1 cellular context compared by ENCODE assay signal in the genomic region with DNA sequence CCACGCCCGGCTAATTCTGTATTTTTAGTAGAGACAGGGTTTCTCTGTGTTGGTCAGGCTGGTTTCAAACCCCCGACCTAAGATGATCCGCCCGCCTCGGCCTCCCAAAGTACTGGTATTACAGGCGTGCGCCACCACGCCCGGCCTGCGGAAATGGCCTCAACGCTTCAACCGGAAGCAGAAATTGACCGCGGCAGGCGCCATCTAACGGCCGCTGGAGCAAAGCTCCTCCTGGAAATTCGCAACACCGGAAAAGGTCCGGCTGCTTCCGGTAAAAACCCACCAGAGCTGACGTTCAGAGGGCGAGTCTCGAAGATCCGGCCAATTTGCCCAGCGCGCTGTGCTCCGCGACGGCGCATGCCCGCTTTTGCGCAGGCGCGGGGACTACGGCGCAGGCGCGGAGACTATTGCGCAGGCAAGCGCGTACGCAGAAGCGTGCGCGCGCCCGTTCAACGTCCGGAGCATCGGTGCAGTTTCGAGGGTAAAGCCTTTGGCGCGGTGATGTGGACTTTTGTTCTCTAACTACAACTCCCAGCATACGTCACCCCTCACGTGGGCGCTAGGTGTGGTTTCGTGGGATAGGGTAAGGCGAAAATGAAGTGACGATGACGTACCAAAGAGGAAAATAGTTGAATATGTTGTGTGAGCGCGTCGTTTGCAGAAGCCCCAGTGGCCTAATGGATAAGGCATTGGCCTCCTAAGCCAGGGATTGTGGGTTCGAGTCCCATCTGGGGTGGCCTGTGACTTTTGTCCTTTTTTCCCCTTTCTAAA.
A peak's percentile ranks its signal among the peaks of the same experiment; 100 is the strongest.
TF ChIP-seq lines count a peak whose summit lies in the region.

No MANE protein-coding gene starts in this region.

TF ChIP-seq in K562, 482 proteins besides CTCF, POLR2A, EP300 and RAD21 (continued from another document and continues in another):
- TF ChIP-seq ZNF449 (CRISPR knock-in tag; IDR thresholded peaks at IDR 0.05) (peak; percentile 60; the same call in 1 of the 2 replicates), DDX20 (tag; IDR thresholded peaks at IDR 0.05; ENCODE audit: low read depth) (peak; percentile 38; the same call in 1 of the 2 replicates), E2F3 (CRISPR knock-in tag; IDR thresholded peaks at IDR 0.05) (peak; percentile 10), RBM14 (IDR thresholded peaks at IDR 0.05; ENCODE audit: borderline replicate concordance, insufficient read depth, low read depth, low read length) (no peak), SIN3A (IDR thresholded peaks at IDR 0.05; ENCODE audit: borderline replicate concordance in 2 of 2, control insufficient read depth in 1 of 2, low read depth in 2 of 2, low read length in 2 of 2) (0 out of 4 replicates have a peak, but pooled peaks of 1 of the 2 experiments have one; percentile 32), CSDE1 (IDR thresholded peaks at IDR 0.05) (peak in 1 of 2 experiments; percentile 94; a peak in 2 of 4 replicates), PML (IDR thresholded peaks at IDR 0.05; ENCODE audit: low read length) (no peak; the same call in 1 of the 2 replicates), KHSRP (IDR thresholded peaks at IDR 0.05) (peak; percentile 73), CHD2 (IDR thresholded peaks at IDR 0.05; ENCODE audit: low read depth, low read length) (peak; percentile 46), CBX2 (IDR thresholded peaks at IDR 0.05; ENCODE audit: insufficient read depth, low read length, poor library complexity, severe bottlenecking) (no peak), FOXJ3 (CRISPR knock-in tag; IDR thresholded peaks at IDR 0.05) (no peak), RB1 (IDR thresholded peaks at IDR 0.05; ENCODE audit: low read depth) (peak; percentile 85), PHF20 (IDR thresholded peaks at IDR 0.05; ENCODE audit: partially characterized antibody) (peak; percentile 97), NR2F6 (CRISPR knock-in tag; IDR thresholded peaks at IDR 0.05) (peak; percentile 90), ZNF212 (CRISPR knock-in tag; IDR thresholded peaks at IDR 0.05) (peak; percentile 86; the same call in 1 of the 2 replicates), GTF2E2 (tag; IDR thresholded peaks at IDR 0.05) (no peak), ZBTB7A (IDR thresholded peaks at IDR 0.05; ENCODE audit: borderline replicate concordance, control insufficient read depth, low read depth, low read length) (peak; percentile 59; the same call in 1 of the 2 replicates), SRSF9 (IDR thresholded peaks at IDR 0.05; ENCODE audit: borderline replicate concordance, low read depth, low read length) (no peak), ZNF263 (CRISPR knock-in tag; IDR thresholded peaks at IDR 0.05; ENCODE audit: borderline replicate concordance) (peak; percentile 67; the same call in 1 of the 2 replicates), RBFOX2 (IDR thresholded peaks at IDR 0.05; ENCODE audit: low read depth, low read length) (peak; percentile 89), ZNF445 (CRISPR knock-in tag; IDR thresholded peaks at IDR 0.05; ENCODE audit: low read depth) (peak; percentile 90; the same call in 1 of the 2 replicates), SAFB2 (IDR thresholded peaks at IDR 0.05; ENCODE audit: borderline replicate concordance, low read depth, low read length, severe bottlenecking) (no peak), FIP1L1 (IDR thresholded peaks at IDR 0.05; ENCODE audit: low read depth, low read length, poor library complexity, severe bottlenecking) (peak; percentile 91), SMAD4 (CRISPR knock-in tag; conservative IDR thresholded peaks at IDR 0.05) (peak; percentile 92), KAT7 (CRISPR knock-in tag; IDR thresholded peaks at IDR 0.05; ENCODE audit: borderline replicate concordance) (peak; percentile 92; the same call in 1 of the 2 replicates), FOXK2 (conservative IDR thresholded peaks at IDR 0.05 in 1 of 2, IDR thresholded peaks at IDR 0.05 in 1 of 2; ENCODE audit: low read depth in 2 of 2) (peak; percentile 70 to 90), ARID1B (IDR thresholded peaks at IDR 0.05) (peak; percentile 40; the same call in 1 of the 2 replicates), RHOXF2B (CRISPR knock-in tag; conservative IDR thresholded peaks at IDR 0.05) (peak; percentile 92), ZNF780A (CRISPR knock-in tag; IDR thresholded peaks at IDR 0.05) (no peak), MEF2D (tag; conservative IDR thresholded peaks at IDR 0.05; ENCODE audit: low read depth) (peak; percentile 55), ZNF24 (IDR thresholded peaks at IDR 0.05) (peak; percentile 70), CREBBP (IDR thresholded peaks at IDR 0.05; ENCODE audit: low read depth, low read length) (peak; percentile 71), HLTF (IDR thresholded peaks at IDR 0.05) (peak; percentile 96), ZC3H4 (CRISPR knock-in tag; IDR thresholded peaks at IDR 0.05; ENCODE audit: borderline replicate concordance) (no peak), SMARCB1 (IDR thresholded peaks at IDR 0.05; ENCODE audit: insufficient read length, low read depth) (no peak), MTA1 (IDR thresholded peaks at IDR 0.05; ENCODE audit: borderline replicate concordance) (peak; percentile 79), TFE3 (CRISPR knock-in tag; IDR thresholded peaks at IDR 0.05) (peak; percentile 13), SIRT6 (IDR thresholded peaks at IDR 0.05; ENCODE audit: low read depth, low read length) (no peak), TRIM24 (IDR thresholded peaks at IDR 0.05) (peak; percentile 97 to 99), HDAC2 (IDR thresholded peaks at IDR 0.05) (peak; percentile 97), KLF16 (IDR thresholded peaks at IDR 0.05) (peak; percentile 79), PCBP2 (IDR thresholded peaks at IDR 0.05; ENCODE audit: low read depth, low read length, poor library complexity, severe bottlenecking) (no peak), ZNF146 (CRISPR knock-in tag; IDR thresholded peaks at IDR 0.05; ENCODE audit: unreplicated experiment) (no peak), ZNF766 (CRISPR knock-in tag; conservative IDR thresholded peaks at IDR 0.05) (peak; percentile 92), GABPB1 (CRISPR knock-in tag; IDR thresholded peaks at IDR 0.05) (peak; percentile 99), ZNF57 (CRISPR knock-in tag; IDR thresholded peaks at IDR 0.05) (no peak), ILF3 (IDR thresholded peaks at IDR 0.05; ENCODE audit: borderline replicate concordance) (no peak; the same call in 1 of the 2 replicates), ADNP (tag; IDR thresholded peaks at IDR 0.05) (no peak), MXI1 (IDR thresholded peaks at IDR 0.05; ENCODE audit: low read depth, low read length) (peak; percentile 38), HMG20B (CRISPR knock-in tag; IDR thresholded peaks at IDR 0.05) (no peak)
- TF ChIP-seq, protein P1, sequence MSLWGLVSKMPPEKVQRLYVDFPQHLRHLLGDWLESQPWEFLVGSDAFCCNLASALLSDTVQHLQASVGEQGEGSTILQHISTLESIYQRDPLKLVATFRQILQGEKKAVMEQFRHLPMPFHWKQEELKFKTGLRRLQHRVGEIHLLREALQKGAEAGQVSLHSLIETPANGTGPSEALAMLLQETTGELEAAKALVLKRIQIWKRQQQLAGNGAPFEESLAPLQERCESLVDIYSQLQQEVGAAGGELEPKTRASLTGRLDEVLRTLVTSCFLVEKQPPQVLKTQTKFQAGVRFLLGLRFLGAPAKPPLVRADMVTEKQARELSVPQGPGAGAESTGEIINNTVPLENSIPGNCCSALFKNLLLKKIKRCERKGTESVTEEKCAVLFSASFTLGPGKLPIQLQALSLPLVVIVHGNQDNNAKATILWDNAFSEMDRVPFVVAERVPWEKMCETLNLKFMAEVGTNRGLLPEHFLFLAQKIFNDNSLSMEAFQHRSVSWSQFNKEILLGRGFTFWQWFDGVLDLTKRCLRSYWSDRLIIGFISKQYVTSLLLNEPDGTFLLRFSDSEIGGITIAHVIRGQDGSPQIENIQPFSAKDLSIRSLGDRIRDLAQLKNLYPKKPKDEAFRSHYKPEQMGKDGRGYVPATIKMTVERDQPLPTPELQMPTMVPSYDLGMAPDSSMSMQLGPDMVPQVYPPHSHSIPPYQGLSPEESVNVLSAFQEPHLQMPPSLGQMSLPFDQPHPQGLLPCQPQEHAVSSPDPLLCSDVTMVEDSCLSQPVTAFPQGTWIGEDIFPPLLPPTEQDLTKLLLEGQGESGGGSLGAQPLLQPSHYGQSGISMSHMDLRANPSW (CRISPR knock-in tag; IDR thresholded peaks at IDR 0.05) = peak; percentile 89
- TF ChIP-seq, protein P2, sequence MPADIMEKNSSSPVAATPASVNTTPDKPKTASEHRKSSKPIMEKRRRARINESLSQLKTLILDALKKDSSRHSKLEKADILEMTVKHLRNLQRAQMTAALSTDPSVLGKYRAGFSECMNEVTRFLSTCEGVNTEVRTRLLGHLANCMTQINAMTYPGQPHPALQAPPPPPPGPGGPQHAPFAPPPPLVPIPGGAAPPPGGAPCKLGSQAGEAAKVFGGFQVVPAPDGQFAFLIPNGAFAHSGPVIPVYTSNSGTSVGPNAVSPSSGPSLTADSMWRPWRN (IDR thresholded peaks at IDR 0.05; ENCODE audit: low read depth) = no peak; the same call in 1 of the 2 replicates
- TF ChIP-seq, protein P3, sequence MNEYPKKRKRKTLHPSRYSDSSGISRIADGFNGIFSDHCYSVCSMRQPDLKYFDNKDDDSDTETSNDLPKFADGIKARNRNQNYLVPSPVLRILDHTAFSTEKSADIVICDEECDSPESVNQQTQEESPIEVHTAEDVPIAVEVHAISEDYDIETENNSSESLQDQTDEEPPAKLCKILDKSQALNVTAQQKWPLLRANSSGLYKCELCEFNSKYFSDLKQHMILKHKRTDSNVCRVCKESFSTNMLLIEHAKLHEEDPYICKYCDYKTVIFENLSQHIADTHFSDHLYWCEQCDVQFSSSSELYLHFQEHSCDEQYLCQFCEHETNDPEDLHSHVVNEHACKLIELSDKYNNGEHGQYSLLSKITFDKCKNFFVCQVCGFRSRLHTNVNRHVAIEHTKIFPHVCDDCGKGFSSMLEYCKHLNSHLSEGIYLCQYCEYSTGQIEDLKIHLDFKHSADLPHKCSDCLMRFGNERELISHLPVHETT (CRISPR knock-in tag; conservative IDR thresholded peaks at IDR 0.05 in 1 of 2, IDR thresholded peaks at IDR 0.05 in 1 of 2) = peak in 1 of 2 experiments; percentile 99; a peak in 2 of 4 replicates
- TF ChIP-seq, protein P4, sequence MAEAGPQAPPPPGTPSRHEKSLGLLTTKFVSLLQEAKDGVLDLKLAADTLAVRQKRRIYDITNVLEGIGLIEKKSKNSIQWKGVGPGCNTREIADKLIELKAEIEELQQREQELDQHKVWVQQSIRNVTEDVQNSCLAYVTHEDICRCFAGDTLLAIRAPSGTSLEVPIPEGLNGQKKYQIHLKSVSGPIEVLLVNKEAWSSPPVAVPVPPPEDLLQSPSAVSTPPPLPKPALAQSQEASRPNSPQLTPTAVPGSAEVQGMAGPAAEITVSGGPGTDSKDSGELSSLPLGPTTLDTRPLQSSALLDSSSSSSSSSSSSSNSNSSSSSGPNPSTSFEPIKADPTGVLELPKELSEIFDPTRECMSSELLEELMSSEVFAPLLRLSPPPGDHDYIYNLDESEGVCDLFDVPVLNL (CRISPR knock-in tag; IDR thresholded peaks at IDR 0.05; ENCODE audit: low read depth) = peak; percentile 86; the same call in 1 of the 2 replicates
- TF ChIP-seq, protein P5, sequence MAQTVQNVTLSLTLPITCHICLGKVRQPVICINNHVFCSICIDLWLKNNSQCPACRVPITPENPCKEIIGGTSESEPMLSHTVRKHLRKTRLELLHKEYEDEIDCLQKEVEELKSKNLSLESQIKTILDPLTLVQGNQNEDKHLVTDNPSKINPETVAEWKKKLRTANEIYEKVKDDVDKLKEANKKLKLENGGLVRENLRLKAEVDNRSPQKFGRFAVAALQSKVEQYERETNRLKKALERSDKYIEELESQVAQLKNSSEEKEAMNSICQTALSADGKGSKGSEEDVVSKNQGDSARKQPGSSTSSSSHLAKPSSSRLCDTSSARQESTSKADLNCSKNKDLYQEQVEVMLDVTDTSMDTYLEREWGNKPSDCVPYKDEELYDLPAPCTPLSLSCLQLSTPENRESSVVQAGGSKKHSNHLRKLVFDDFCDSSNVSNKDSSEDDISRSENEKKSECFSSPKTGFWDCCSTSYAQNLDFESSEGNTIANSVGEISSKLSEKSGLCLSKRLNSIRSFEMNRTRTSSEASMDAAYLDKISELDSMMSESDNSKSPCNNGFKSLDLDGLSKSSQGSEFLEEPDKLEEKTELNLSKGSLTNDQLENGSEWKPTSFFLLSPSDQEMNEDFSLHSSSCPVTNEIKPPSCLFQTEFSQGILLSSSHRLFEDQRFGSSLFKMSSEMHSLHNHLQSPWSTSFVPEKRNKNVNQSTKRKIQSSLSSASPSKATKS (CRISPR knock-in tag; IDR thresholded peaks at IDR 0.05) = no peak
